In the genomic region with DNA sequence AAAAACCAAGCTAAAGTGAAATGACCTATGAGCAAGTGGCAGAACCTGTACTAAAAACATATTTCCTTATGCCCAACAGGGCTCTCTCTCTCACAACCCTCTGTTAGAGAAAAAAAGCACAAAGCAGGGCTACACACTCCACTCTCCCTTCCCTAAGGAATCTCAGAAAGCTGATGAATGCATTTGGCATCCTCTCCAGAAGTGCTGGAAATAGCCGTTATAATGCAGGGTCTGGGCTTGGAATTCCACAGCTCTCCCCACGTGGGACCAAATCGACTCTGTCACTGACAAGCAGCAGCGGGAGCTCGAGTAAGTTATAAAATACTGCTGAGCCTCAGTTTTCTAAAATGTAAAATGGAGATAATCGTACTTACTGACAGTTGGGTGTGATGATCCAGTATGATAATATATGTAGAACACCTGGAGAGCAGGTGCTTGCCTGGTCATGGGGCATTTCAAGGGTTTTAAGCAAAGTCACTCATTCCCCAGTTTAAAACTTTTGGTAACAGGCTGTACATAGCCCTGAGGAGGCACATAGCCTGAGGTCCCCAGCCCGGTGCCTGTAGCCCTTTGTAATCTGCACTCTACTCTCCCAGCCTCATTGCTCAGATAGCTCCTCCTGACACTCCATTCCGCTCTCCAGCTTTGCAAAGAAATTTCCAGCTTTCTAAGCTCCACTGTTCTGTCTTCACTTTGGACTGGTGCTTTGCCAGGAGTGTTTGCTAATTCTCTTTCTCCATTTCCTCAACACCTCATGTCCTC, we compare ENCODE assay signal across 20 cellular contexts.
A peak's percentile ranks its signal among the peaks of the same experiment; 100 is the strongest.
DNase-seq lines count a peak whose midpoint lies in the region; ATAC-seq and TF ChIP-seq lines count a peak whose summit lies in the region.
"Had no signal": no experiment of that assay in that cellular context is flagged by ENCODE, and none has a peak within 500 bp of the region (broad histone marks: within the 10 kb centered on the region; RNA-seq: fewer than 3 reads in every experiment).

No MANE protein-coding gene starts in this region.

- H3K27me3 ChIP-seq in right cardiac atrium (ENCODE audit: control insufficient read depth, insufficient read depth): no peaks in the 10 kb centered on the region
- H3K27me3 ChIP-seq: tibial nerve had no signal

- H3K4me3 Mint-ChIP-seq in WTC11 (peak overlapping the region; percentile 20), mesothelial cell of epicardium (no peak overlapping the region), immature natural killer cell (no peak overlapping the region), T-helper 17 cell (no peak overlapping the region)
- H3K4me3 Mint-ChIP-seq: activated naive CD8-positive, alpha-beta T cell treated with anti-CD3 and anti-CD28 coated beads for 36 hours; central memory CD8-positive, alpha-beta T cell had no signal

- no peak overlapping the region for H3K27ac ChIP-seq in right cardiac atrium (ENCODE audit: low read length)
- H3K27ac ChIP-seq in substantia nigra (ENCODE audit: low read depth, low read length, poor library complexity, severe bottlenecking): no peak overlapping the region
- H3K27ac ChIP-seq: KMS-11, tibial nerve had no signal

- H3K36me3 Mint-ChIP-seq in WTC11 (peaks cover 5% of the 10 kb centered on the region), mesothelial cell of epicardium (no peaks in the 10 kb centered on the region), immature natural killer cell (no peaks in the 10 kb centered on the region), T-helper 17 cell (ENCODE audit: low read depth) (peaks cover 2% of the 10 kb centered on the region)
- H3K36me3 Mint-ChIP-seq: activated naive CD8-positive, alpha-beta T cell treated with anti-CD3 and anti-CD28 coated beads for 36 hours had no signal

- H3K9me3 ChIP-seq in right cardiac atrium (ENCODE audit: control insufficient read depth, low read length) (no peaks in the 10 kb centered on the region), T-helper 17 cell (ENCODE audit: control insufficient read depth, low read length, poor library complexity, severe bottlenecking) (no peaks in the 10 kb centered on the region)
- H3K9me3 ChIP-seq: tibial nerve had no signal

- intact Hi-C loops in right cardiac atrium (cut with DNase I): no loop called here

- WGBS in right cardiac atrium: 16% methylated on average over 8 of the region's 8 CpGs

- peak overlapping the region; percentile 91 for H3K27ac Mint-ChIP-seq in WTC11
- H3K27ac Mint-ChIP-seq in mesothelial cell of epicardium: peak overlapping the region; percentile 78
- H3K27ac Mint-ChIP-seq in immature natural killer cell: no peak overlapping the region
- H3K27ac Mint-ChIP-seq in T-helper 17 cell: no peak overlapping the region
- H3K27ac Mint-ChIP-seq: activated naive CD8-positive, alpha-beta T cell treated with anti-CD3 and anti-CD28 coated beads for 36 hours; nephron had no signal

- POLR2A ChIA-PET in WTC11 (lab: Charles Lee): interaction anchor here (0.6 to 0.9 kb wide), 3 partner anchors 69 to 719 kb away, joined by 3 to 6 read pairs (median 3); no protein-coding TSS in a partner anchor

- CTCF ChIA-PET in WTC11 (lab: Charles Lee): interaction anchor here (0.6 to 1.1 kb wide), 4 partner anchors 30 to 176 kb away, joined by 3 read pairs; a partner anchor contains a TSS

- H3K4me3 ChIP-seq in right cardiac atrium (ENCODE audit: low read length): no peak overlapping the region
- H3K4me3 ChIP-seq: tibial nerve had no signal

- H3K27me3 Mint-ChIP-seq in WTC11 (ENCODE audit: low read depth) (no peaks in the 10 kb centered on the region; the same call in 1 of the 2 replicates), mesothelial cell of epicardium (ENCODE audit: low read depth) (peaks cover 15% of the 10 kb centered on the region), immature natural killer cell (ENCODE audit: low read depth in 3 of 3) (peaks cover 0 to 4% (median 2%) of the 10 kb centered on the region in 3 donors), T-helper 17 cell (peaks cover 42% of the 10 kb centered on the region)

- TF ChIP-seq CTCF in WTC11 (IDR thresholded peaks at IDR 0.05) (no peak), mesothelial cell of epicardium (IDR thresholded peaks at IDR 0.05; ENCODE audit: unreplicated experiment) (no peak)

- peaks cover 4% of the 10 kb centered on the region for H3K4me1 ChIP-seq in right cardiac atrium (ENCODE audit: control insufficient read depth, insufficient read depth, low read length)

- H3K9me3 Mint-ChIP-seq in WTC11: peaks cover 4% of the 10 kb centered on the region
- H3K9me3 Mint-ChIP-seq in mesothelial cell of epicardium: no peaks in the 10 kb centered on the region
- H3K9me3 Mint-ChIP-seq in immature natural killer cell: peaks cover 0 to 2% (median 0%) of the 10 kb centered on the region in 6 donors
- H3K9me3 Mint-ChIP-seq: activated naive CD8-positive, alpha-beta T cell treated with anti-CD3 and anti-CD28 coated beads for 36 hours; nephron had no signal

- ATAC-seq in WTC11: peak; percentile 28
- peak; percentile 50 to 64 for ATAC-seq in right cardiac atrium
- ATAC-seq in T-helper 17 cell: no peak
- ATAC-seq: sciatic nerve had no signal

- H3K4me1 Mint-ChIP-seq in WTC11: peaks cover 79% of the 10 kb centered on the region
- peaks cover 22% of the 10 kb centered on the region for H3K4me1 Mint-ChIP-seq in mesothelial cell of epicardium
- H3K4me1 Mint-ChIP-seq in immature natural killer cell: no peaks in the 10 kb centered on the region
- no peaks in the 10 kb centered on the region for H3K4me1 Mint-ChIP-seq in T-helper 17 cell
- H3K4me1 Mint-ChIP-seq: activated naive CD8-positive, alpha-beta T cell treated with anti-CD3 and anti-CD28 coated beads for 36 hours; central memory CD8-positive, alpha-beta T cell had no signal

- DNase-seq in AG20443 (ENCODE audit: low spot score) (peak; percentile 66), WTC11 (ENCODE audit: low spot score) (peak; percentile 16), right cardiac atrium (no peak), mesothelial cell of epicardium (ENCODE audit: low spot score in 2 of 2, unreplicated experiment in 2 of 2) (no peak), immature natural killer cell (no peak), substantia nigra (lab: John Stamatoyannopoulos, UW) (no peak), T-helper 17 cell (no peak)
- DNase-seq in activated T-cell treated with anti-CD3 and anti-CD28 coated beads, Interleukin-2, amount 50 U/mL, for 48 hours: no peak
- DNase-seq: activated CD4-positive, alpha-beta T cell treated with anti-CD3 and anti-CD28 coated beads for 48 hours; activated naive CD8-positive, alpha-beta T cell treated with anti-CD3 and anti-CD28 coated beads for 36 hours; NCI-H1417; NCI-H226; SIG-M5; stimulated activated CD4-positive, alpha-beta T cell treated with anti-CD3 and anti-CD28 coated beads, Interleukin-4, amount 100 ng/mL, for 1 hour; T1000 had no signal

TF ChIP-seq in WTC11, 78 proteins besides CTCF, POLR2A, EP300 and RAD21:
- TF ChIP-seq, protein P1, sequence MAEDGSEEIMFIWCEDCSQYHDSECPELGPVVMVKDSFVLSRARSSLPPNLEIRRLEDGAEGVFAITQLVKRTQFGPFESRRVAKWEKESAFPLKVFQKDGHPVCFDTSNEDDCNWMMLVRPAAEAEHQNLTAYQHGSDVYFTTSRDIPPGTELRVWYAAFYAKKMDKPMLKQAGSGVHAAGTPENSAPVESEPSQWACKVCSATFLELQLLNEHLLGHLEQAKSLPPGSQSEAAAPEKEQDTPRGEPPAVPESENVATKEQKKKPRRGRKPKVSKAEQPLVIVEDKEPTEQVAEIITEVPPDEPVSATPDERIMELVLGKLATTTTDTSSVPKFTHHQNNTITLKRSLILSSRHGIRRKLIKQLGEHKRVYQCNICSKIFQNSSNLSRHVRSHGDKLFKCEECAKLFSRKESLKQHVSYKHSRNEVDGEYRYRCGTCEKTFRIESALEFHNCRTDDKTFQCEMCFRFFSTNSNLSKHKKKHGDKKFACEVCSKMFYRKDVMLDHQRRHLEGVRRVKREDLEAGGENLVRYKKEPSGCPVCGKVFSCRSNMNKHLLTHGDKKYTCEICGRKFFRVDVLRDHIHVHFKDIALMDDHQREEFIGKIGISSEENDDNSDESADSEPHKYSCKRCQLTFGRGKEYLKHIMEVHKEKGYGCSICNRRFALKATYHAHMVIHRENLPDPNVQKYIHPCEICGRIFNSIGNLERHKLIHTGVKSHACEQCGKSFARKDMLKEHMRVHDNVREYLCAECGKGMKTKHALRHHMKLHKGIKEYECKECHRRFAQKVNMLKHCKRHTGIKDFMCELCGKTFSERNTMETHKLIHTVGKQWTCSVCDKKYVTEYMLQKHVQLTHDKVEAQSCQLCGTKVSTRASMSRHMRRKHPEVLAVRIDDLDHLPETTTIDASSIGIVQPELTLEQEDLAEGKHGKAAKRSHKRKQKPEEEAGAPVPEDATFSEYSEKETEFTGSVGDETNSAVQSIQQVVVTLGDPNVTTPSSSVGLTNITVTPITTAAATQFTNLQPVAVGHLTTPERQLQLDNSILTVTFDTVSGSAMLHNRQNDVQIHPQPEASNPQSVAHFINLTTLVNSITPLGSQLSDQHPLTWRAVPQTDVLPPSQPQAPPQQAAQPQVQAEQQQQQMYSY (CRISPR knock-in tag; IDR thresholded peaks at IDR 0.05): peak; percentile 41; the same call in 1 of the 2 replicates
- TF ChIP-seq IRF2 (CRISPR knock-in tag; IDR thresholded peaks at IDR 0.05; ENCODE audit: borderline replicate concordance, low read depth): no peak
- TF ChIP-seq, protein P2, sequence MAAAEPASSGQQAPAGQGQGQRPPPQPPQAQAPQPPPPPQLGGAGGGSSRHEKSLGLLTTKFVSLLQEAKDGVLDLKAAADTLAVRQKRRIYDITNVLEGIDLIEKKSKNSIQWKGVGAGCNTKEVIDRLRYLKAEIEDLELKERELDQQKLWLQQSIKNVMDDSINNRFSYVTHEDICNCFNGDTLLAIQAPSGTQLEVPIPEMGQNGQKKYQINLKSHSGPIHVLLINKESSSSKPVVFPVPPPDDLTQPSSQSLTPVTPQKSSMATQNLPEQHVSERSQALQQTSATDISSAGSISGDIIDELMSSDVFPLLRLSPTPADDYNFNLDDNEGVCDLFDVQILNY (CRISPR knock-in tag; IDR thresholded peaks at IDR 0.05): no peak

Comparison
In these comparisons a context has a peak if more than half of its experiments do, and no peak if none do; other contexts are left out.
1. DNase-seq: peak in AG20443 (single experiment) and WTC11 (single experiment); none in right cardiac atrium (0 of 3), mesothelial cell of epicardium (0 of 2), activated T-cell treated with anti-CD3 and anti-CD28 coated beads, Interleukin-2, amount 50 U/mL, for 48 hours (0 of 2), immature natural killer cell (0 of 3), substantia nigra (0 of 49) and T-helper 17 cell (0 of 3).
2. H3K27ac Mint-ChIP-seq: peak in WTC11 (single experiment) and mesothelial cell of epicardium (single experiment); none in immature natural killer cell (0 of 6) and T-helper 17 cell (single experiment).